In the genomic region with DNA sequence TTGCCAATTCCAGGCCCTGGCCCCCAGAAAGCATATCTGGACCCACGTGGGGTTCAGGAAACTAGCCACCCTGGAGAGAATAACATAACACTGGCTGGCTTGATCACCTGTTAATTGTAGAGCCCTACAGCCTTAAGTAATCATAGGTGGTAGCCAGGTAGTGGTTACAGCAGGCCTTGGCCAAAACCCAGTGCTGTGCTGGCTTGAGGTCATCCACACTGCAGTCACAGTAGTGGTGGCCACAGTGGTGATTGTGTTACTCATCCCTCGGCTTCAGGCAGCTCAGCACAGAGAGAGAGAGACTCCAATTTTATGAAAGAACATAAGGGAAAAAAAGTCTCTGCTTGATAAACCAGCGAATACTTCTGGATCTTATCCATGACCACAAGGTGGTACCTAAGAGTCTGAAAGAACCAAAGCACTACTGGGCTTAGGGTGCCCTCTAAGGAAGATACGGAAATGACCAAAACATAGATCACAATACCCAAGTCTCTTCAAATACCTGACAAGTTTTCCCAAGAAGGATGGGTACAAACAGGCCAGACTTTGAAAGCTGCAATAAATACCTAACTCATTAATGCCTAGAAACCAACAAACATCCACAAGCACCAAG, we compare ENCODE assay signal across 22 cellular contexts. TPM values are rescaled to one million over a fixed set of nuclear protein-coding genes. Genes with fewer than 3 reads are reported as not detected.
DNase-seq lines count a peak whose midpoint lies in the region; ATAC-seq and TF ChIP-seq lines count a peak whose summit lies in the region.
"Had no signal": no experiment of that assay in that cellular context is flagged by ENCODE, and none has a peak within 500 bp of the region (broad histone marks: within the 10 kb centered on the region; RNA-seq: fewer than 3 reads in every experiment).

No MANE protein-coding gene starts in this region.

- TF ChIP-seq CTCF in LNCaP clone FGC (IDR thresholded peaks at IDR 0.05; ENCODE audit: control insufficient read depth, extremely low read depth, insufficient read depth) (peak; percentile 17; the same call in 1 of the 2 replicates), endodermal cell (conservative IDR thresholded peaks at IDR 0.05) (peak; percentile 62), progenitor cell of endocrine pancreas (IDR thresholded peaks at IDR 0.05; ENCODE audit: unreplicated experiment) (no peak)

- no peaks in the 10 kb centered on the region for H3K79me1 ChIP-seq in neuronal stem cell (ENCODE audit: low read depth, low read length)

- H3K27ac ChIP-seq in endodermal cell (ENCODE audit: low read depth, low read length) (no peak overlapping the region), neuronal stem cell (replicated peaks; ENCODE audit: low read length) (no peak overlapping the region)
- H3K27ac ChIP-seq: SK-N-MC had no signal

- H2AFZ ChIP-seq in neuronal stem cell (ENCODE audit: low read length) = no peak overlapping the region

- no peak overlapping the region for H4K91ac ChIP-seq in neuronal stem cell (ENCODE audit: low read depth, low read length, poor library complexity)

- no peak for ATAC-seq in HG03045 (IDR thresholded peaks at IDR 0.05; ENCODE audit: unreplicated experiment)

- H3K36me3 ChIP-seq in endodermal cell (ENCODE audit: control insufficient read depth, insufficient read depth, low read length) = no peaks in the 10 kb centered on the region
- H3K36me3 ChIP-seq in neuronal stem cell (replicated peaks in 1 of 2; ENCODE audit: control insufficient read depth in 2 of 2, insufficient read depth in 2 of 2, low read length in 2 of 2) = no peaks in the 10 kb centered on the region
- H3K36me3 ChIP-seq: MG63 had no signal

- H3K14ac ChIP-seq in neuronal stem cell (ENCODE audit: low read length) = no peak overlapping the region

- H3K4me1 Mint-ChIP-seq in endodermal cell (peaks cover 4% of the 10 kb centered on the region), progenitor cell of endocrine pancreas (ENCODE audit: low read depth) (peaks cover 7% of the 10 kb centered on the region)
- H3K4me1 Mint-ChIP-seq: CD4-positive, alpha-beta memory T cell had no signal

- H3K9me3 ChIP-seq in endodermal cell (ENCODE audit: control insufficient read depth, low read length) = no peaks in the 10 kb centered on the region
- H3K9me3 ChIP-seq in neuronal stem cell (replicated peaks in 1 of 2; ENCODE audit: control insufficient read depth in 2 of 2, insufficient read depth in 1 of 2, low read depth in 1 of 2, low read length in 2 of 2) = no peaks in the 10 kb centered on the region
- H3K9me3 ChIP-seq: MG63 had no signal

- H3K4me2 ChIP-seq in neuronal stem cell (ENCODE audit: insufficient read depth, low read length, poor library complexity, severe bottlenecking) = no peak overlapping the region

- H3K27me3 Mint-ChIP-seq in endodermal cell (ENCODE audit: insufficient read depth) = peaks cover 3% of the 10 kb centered on the region
- H3K27me3 Mint-ChIP-seq in progenitor cell of endocrine pancreas = no peaks in the 10 kb centered on the region

- H3K27ac Mint-ChIP-seq in endodermal cell (no peak overlapping the region), progenitor cell of endocrine pancreas (peak overlapping the region; percentile 22)
- H3K27ac Mint-ChIP-seq: CD4-positive, alpha-beta memory T cell had no signal

- no peak overlapping the region for H2BK5ac ChIP-seq in neuronal stem cell (ENCODE audit: low read length)

- H3K36me3 Mint-ChIP-seq in endodermal cell (ENCODE audit: low read depth) = no peaks in the 10 kb centered on the region
- no peaks in the 10 kb centered on the region for H3K36me3 Mint-ChIP-seq in progenitor cell of endocrine pancreas (ENCODE audit: insufficient read depth)
- H3K36me3 Mint-ChIP-seq: CD4-positive, alpha-beta memory T cell had no signal

- H3K9ac ChIP-seq in endodermal cell (ENCODE audit: extremely low read depth, low read length, poor library complexity, severe bottlenecking) = no peak overlapping the region
- no peak overlapping the region for H3K9ac ChIP-seq in neuronal stem cell (ENCODE audit: low read depth, low read length, poor library complexity)

- no peak overlapping the region for H2BK120ac ChIP-seq in neuronal stem cell (ENCODE audit: low read depth, low read length)

- no peak overlapping the region for H3K18ac ChIP-seq in neuronal stem cell (ENCODE audit: low read length)

- H3K4me3 Mint-ChIP-seq in endodermal cell = no peak overlapping the region
- H3K4me3 Mint-ChIP-seq in progenitor cell of endocrine pancreas (ENCODE audit: low read depth) = no peak overlapping the region
- H3K4me3 Mint-ChIP-seq: CD4-positive, alpha-beta memory T cell had no signal

- H2AK5ac ChIP-seq in neuronal stem cell (ENCODE audit: low read depth, low read length) = no peak overlapping the region

- H3K4ac ChIP-seq in neuronal stem cell (ENCODE audit: low read length) = no peak overlapping the region

- H3K4me1 ChIP-seq in endodermal cell (ENCODE audit: control insufficient read depth, insufficient read depth, low read length) = no peaks in the 10 kb centered on the region
- peaks cover 0 to 2% of the 10 kb centered on the region in 2 donors for H3K4me1 ChIP-seq in neuronal stem cell (ENCODE audit: control insufficient read depth in 2 of 2, insufficient read depth in 1 of 2, low read depth in 1 of 2, low read length in 2 of 2)

- H3K4me3 ChIP-seq in LNCaP clone FGC (ENCODE audit: low read depth, low read length) (no peak overlapping the region), endodermal cell (ENCODE audit: low read length) (no peak overlapping the region), neuronal stem cell (ENCODE audit: low read length in 2 of 2) (no peak overlapping the region)
- H3K4me3 ChIP-seq: MG63, SK-N-MC had no signal

- WGBS in endodermal cell (ENCODE audit: insufficient coverage in 1 of 2, insufficient read length in 1 of 2), 2 experiments = 87% methylated on average over 4 of the region's 4 CpGs; no CpG with 5 or more reads in 1 of the 2 experiments
- WGBS in neuronal stem cell (ENCODE audit: extremely low coverage in 2 of 2, insufficient read length in 2 of 2, insufficient replicate concordance in 1 of 2), 2 donors = no CpG with 5 or more reads among the region's 4 CpGs

- peaks cover 1% of the 10 kb centered on the region for H3K9me3 Mint-ChIP-seq in endodermal cell
- H3K9me3 Mint-ChIP-seq in progenitor cell of endocrine pancreas (ENCODE audit: low read depth) = peaks cover 4% of the 10 kb centered on the region

- H2BK12ac ChIP-seq in neuronal stem cell (ENCODE audit: low read length) = no peak overlapping the region

- DNase-seq in NCI-H82 (lab: John Stamatoyannopoulos, UW) = peak; percentile 1
- DNase-seq in NCI-H82 treated with DMSO at 0.1 percent for 48 hours (lab: John Stamatoyannopoulos, UW; ENCODE audit: unreplicated experiment) = no peak
- no peak for DNase-seq in LNCaP clone FGC (ENCODE audit: low read depth)
- DNase-seq in endodermal cell = no peak
- no peak for DNase-seq in progenitor cell of endocrine pancreas (ENCODE audit: low spot score, unreplicated experiment)
- no peak for DNase-seq in NCI-H146 (lab: John Stamatoyannopoulos, UW)
- DNase-seq in neuronal stem cell (ENCODE audit: low spot score) = no peak
- DNase-seq: CD4-positive, alpha-beta memory T cell; DMS79 treated with DMSO at 0.1 percent for 48 hours; KBM-7; MG63; NCI-H1048; NCI-H1436; NCI-H2029 treated with DMSO at 0.1 percent for 48 hours; NCI-H446 treated with DMSO at 0.1 percent for 48 hours; NCI-H69; SHP77 had no signal

- no peak overlapping the region for H3K23ac ChIP-seq in neuronal stem cell (ENCODE audit: low read depth, low read length, poor library complexity)

- H2BK15ac ChIP-seq in neuronal stem cell (ENCODE audit: low read length) = no peak overlapping the region

- H3K27me3 ChIP-seq in endodermal cell (ENCODE audit: control insufficient read depth, insufficient read depth, low read length, poor library complexity, severe bottlenecking) (no peaks in the 10 kb centered on the region), neuronal stem cell (ENCODE audit: control insufficient read depth in 3 of 3, insufficient read depth in 3 of 3, low read depth in 1 of 3, low read length in 3 of 3) (no peaks in the 10 kb centered on the region)
- H3K27me3 ChIP-seq: MG63 had no signal

- no peak overlapping the region for H4K8ac ChIP-seq in neuronal stem cell (ENCODE audit: low read depth, low read length)

RNA-seq across cellular contexts. Expression of gene CDX4, which starts 46.6 kb away (rescaled TPM):
- total RNA-seq in endodermal cell = under 1 TPM in 1 of 2 donors, not detected in 1; 0.18 TPM
- polyA plus RNA-seq in endodermal cell (2013, experiment 1 of 2) = 2.0 TPM
- polyA plus RNA-seq in endodermal cell (2013, experiment 2 of 2) = 1.2 TPM
- not detected in 2 replicates for total RNA-seq in progenitor cell of endocrine pancreas
- not detected for polyA plus RNA-seq in neuronal stem cell (2013, experiment 1 of 2)
- 0.03 TPM for polyA plus RNA-seq in neuronal stem cell (2013, experiment 2 of 2)
- total RNA-seq: CD4-positive, alpha-beta memory T cell; OCI-LY7; RPMI7951 had no signal
- polyA plus RNA-seq: BJ; CD4-positive, alpha-beta memory T cell had no signal
